Comparison of ENCODE assay signal across 2 cellular contexts in the genomic region with DNA sequence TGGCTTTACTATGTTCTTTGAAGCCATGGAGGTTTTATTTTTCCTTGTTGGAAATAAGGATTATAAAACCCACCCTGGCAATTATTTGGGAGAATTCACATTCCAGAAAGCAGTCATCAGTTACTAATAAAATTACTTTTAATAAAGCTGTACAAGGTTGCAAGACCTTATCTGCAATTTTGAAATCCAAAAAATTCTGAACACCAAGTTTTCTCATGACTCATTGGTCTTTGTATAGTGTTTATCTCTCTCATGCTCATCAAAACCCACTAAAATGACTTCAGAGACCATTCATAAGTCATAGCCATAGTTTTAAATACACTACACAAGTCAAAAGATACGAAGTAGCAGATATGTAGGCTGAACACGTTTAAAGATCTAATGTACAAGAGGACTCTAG.
TF ChIP-seq lines count a peak whose summit lies in the region.

No MANE protein-coding gene starts in this region.

TF ChIP-seq in SK-N-SH, 30 proteins besides CTCF, POLR2A, EP300 and RAD21 (continued from another document):
- TF ChIP-seq, protein P1, sequence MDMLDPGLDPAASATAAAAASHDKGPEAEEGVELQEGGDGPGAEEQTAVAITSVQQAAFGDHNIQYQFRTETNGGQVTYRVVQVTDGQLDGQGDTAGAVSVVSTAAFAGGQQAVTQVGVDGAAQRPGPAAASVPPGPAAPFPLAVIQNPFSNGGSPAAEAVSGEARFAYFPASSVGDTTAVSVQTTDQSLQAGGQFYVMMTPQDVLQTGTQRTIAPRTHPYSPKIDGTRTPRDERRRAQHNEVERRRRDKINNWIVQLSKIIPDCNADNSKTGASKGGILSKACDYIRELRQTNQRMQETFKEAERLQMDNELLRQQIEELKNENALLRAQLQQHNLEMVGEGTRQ (IDR thresholded peaks at IDR 0.05; ENCODE audit: borderline replicate concordance, low read depth, low read length), result no peak
- TF ChIP-seq TCF12 (IDR thresholded peaks at IDR 0.05) (no peak), RCOR1 (IDR thresholded peaks at IDR 0.05; ENCODE audit: low read length) (no peak), MXI1 (IDR thresholded peaks at IDR 0.05; ENCODE audit: low read depth, low read length) (no peak), FOSL2 (IDR thresholded peaks at IDR 0.05; ENCODE audit: borderline replicate concordance, low read depth) (no peak), JUND (IDR thresholded peaks at IDR 0.05) (no peak), YY1 (IDR thresholded peaks at IDR 0.05; ENCODE audit: low read depth) (no peak), EZH2phosphoT487 (IDR thresholded peaks at IDR 0.05; ENCODE audit: borderline replicate concordance, low read depth) (no peak), RFX5 (IDR thresholded peaks at IDR 0.05; ENCODE audit: low read length) (no peak), NRF1 (IDR thresholded peaks at IDR 0.05; ENCODE audit: low read depth, low read length) (no peak), GATA2 (CRISPR knock-in tag; IDR thresholded peaks at IDR 0.05) (no peak), REST (IDR thresholded peaks at IDR 0.05; ENCODE audit: low read depth, low read length) (no peak), FOXJ3 (CRISPR knock-in tag; IDR thresholded peaks at IDR 0.05) (no peak), PBX3 (IDR thresholded peaks at IDR 0.05) (no peak)
- TF ChIP-seq, protein P2, sequence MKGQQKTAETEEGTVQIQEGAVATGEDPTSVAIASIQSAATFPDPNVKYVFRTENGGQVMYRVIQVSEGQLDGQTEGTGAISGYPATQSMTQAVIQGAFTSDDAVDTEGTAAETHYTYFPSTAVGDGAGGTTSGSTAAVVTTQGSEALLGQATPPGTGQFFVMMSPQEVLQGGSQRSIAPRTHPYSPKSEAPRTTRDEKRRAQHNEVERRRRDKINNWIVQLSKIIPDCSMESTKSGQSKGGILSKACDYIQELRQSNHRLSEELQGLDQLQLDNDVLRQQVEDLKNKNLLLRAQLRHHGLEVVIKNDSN (IDR thresholded peaks at IDR 0.05; ENCODE audit: borderline replicate concordance, low read depth), result no peak
- TF ChIP-seq, protein P3, sequence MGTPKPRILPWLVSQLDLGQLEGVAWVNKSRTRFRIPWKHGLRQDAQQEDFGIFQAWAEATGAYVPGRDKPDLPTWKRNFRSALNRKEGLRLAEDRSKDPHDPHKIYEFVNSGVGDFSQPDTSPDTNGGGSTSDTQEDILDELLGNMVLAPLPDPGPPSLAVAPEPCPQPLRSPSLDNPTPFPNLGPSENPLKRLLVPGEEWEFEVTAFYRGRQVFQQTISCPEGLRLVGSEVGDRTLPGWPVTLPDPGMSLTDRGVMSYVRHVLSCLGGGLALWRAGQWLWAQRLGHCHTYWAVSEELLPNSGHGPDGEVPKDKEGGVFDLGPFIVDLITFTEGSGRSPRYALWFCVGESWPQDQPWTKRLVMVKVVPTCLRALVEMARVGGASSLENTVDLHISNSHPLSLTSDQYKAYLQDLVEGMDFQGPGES (IDR thresholded peaks at IDR 0.05; ENCODE audit: low read depth, low read length), result no peak

TF ChIP-seq in SK-N-SH treated with all-trans-retinoic acid at 6 μM for 48 hours, 23 proteins besides CTCF, POLR2A, EP300 and RAD21 (continued from another document):
- TF ChIP-seq PATZ1 (CRISPR knock-in tag; IDR thresholded peaks at IDR 0.05; ENCODE audit: borderline replicate concordance) (no peak), GLIS3 (CRISPR knock-in tag; IDR thresholded peaks at IDR 0.05) (no peak), CSDC2 (CRISPR knock-in tag; IDR thresholded peaks at IDR 0.05) (no peak), ZC3H10 (CRISPR knock-in tag; IDR thresholded peaks at IDR 0.05) (no peak), ESRRG (CRISPR knock-in tag; IDR thresholded peaks at IDR 0.05) (no peak), BACH2 (CRISPR knock-in tag; IDR thresholded peaks at IDR 0.05; ENCODE audit: borderline replicate concordance) (no peak), TOX (CRISPR knock-in tag; IDR thresholded peaks at IDR 0.05; ENCODE audit: borderline replicate concordance) (no peak)
TF ChIP-seq in SK-N-SH treated with all-trans-retinoic acid at 6 μM for 48 hours: peak in this region for 0.
